In the genomic region with DNA sequence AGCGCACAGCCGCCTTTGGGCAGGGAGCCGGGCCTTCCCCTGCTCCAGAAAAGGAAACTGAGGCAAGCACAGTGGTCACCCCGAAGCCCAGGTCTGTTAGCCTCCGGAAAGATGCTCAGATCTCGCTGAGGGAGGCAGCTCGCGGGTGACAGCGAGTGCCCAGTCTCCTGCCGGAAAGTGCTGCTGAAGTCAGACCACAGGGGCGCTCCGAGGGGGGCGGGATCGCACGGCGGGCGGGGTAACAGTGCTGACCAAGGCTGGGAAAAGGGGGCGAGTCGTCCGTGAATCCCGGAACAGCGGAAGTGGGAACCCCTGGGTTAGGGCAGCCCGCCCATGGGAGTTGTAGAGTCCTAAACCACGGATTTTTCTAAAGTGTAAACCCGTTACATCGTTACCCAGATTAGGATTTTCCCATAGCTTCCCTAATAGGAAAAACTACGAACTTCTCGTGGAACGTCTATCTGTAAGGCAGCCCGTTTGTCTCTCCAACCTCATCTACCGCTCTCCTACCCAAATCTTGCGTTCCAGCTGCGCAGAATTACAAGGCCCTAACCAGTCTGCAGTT, we compare ENCODE assay signal across 8 cellular contexts. TPM values are rescaled to one million over a fixed set of nuclear protein-coding genes. Genes with fewer than 3 reads are reported as not detected.
DNase-seq lines count a peak whose midpoint lies in the region; ATAC-seq and TF ChIP-seq lines count a peak whose summit lies in the region.

No MANE protein-coding gene starts in this region.

- DNase-seq in NCI-H146 (lab: John Stamatoyannopoulos, UW) (peak; percentile 55), NCI-H146 treated with DMSO at 0.1 percent for 48 hours (lab: John Stamatoyannopoulos, UW; ENCODE audit: unreplicated experiment) (no peak), epithelial cell of prostate (ENCODE audit: low read depth, low spot score) (no peak), mucosa of descending colon (peak; percentile 58 to 80 (median 69)), testis (peak; percentile 73)
- no peak for DNase-seq in Jurkat, Clone E6-1 (ENCODE audit: low read depth, low spot score)
- DNase-seq in activated CD4-positive, alpha-beta T cell treated with anti-CD3 and anti-CD28 coated beads for 48 hours: peak; percentile 53

- intact Hi-C loops in mucosa of descending colon (cut with DNase I, micrococcal nuclease): no loop called here
- intact Hi-C loops in testis (cut with DNase I; ENCODE audit: low total_unique reads): no loop called here

- H3K4me1 ChIP-seq in mucosa of descending colon (ENCODE audit: low read depth): peaks cover 7% of the 10 kb centered on the region
- peaks cover 14% of the 10 kb centered on the region for H3K4me1 ChIP-seq in testis

- no peak for TF ChIP-seq POLR2A in testis (IDR thresholded peaks at IDR 0.05)

- ATAC-seq in GM21825 (IDR thresholded peaks at IDR 0.05; ENCODE audit: unreplicated experiment) (peak; percentile 31), mucosa of descending colon (peak; percentile 60)

- peak overlapping the region; percentile 69 for H3K4me3 ChIP-seq in Jurkat, Clone E6-1 (ENCODE audit: low read length)
- peak overlapping the region; percentile 64 for H3K4me3 ChIP-seq in mucosa of descending colon
- H3K4me3 ChIP-seq in testis: peak overlapping the region; percentile 89 to 93

- no peak for TF ChIP-seq CTCF in mucosa of descending colon (IDR thresholded peaks at IDR 0.05)
- TF ChIP-seq CTCF in testis (IDR thresholded peaks at IDR 0.05): no peak

- H3K36me3 ChIP-seq in mucosa of descending colon (ENCODE audit: low read depth) (no peaks in the 10 kb centered on the region), testis (ENCODE audit: low read depth, missing control alignments) (no peaks in the 10 kb centered on the region)

- WGBS in testis, 2 donors: 1 to 2% methylated on average over 30 to 33 of the region's 33 CpGs

- no peaks in the 10 kb centered on the region for H3K27me3 ChIP-seq in testis

- H3K27ac ChIP-seq in epithelial cell of prostate: peak overlapping the region; percentile 54
- H3K27ac ChIP-seq in testis: peak overlapping the region; percentile 88 to 93

- H3K9me3 ChIP-seq in mucosa of descending colon: no peaks in the 10 kb centered on the region
- no peaks in the 10 kb centered on the region for H3K9me3 ChIP-seq in testis

RNA-seq across cellular contexts. Expression of a gene that starts 0.5 kb away (rescaled TPM):
- polyA plus RNA-seq in Jurkat, Clone E6-1 (2012; ENCODE audit: insufficient read depth, insufficient read length): 65.6 TPM
- total RNA-seq in mucosa of descending colon (10 to 100 TPM; 36.9 to 52.0 (median 38.5) TPM), testis (10 to 100 TPM; 24.3 to 31.4 TPM)
- polyA plus RNA-seq in testis (ENCODE audit: insufficient read depth, low read depth, low replicate concordance): 27.3 TPM

RNA-seq across cellular contexts. Expression of a gene that starts 0.6 kb away (rescaled TPM):
- 45.4 TPM for polyA plus RNA-seq in Jurkat, Clone E6-1 (2012; ENCODE audit: insufficient read depth, insufficient read length)
- total RNA-seq in mucosa of descending colon (10 to 100 TPM; 21.1 to 35.0 (median 29.6) TPM), testis (10 to 100 TPM; 46.0 to 51.1 TPM)
- 20.8 TPM for polyA plus RNA-seq in testis (ENCODE audit: insufficient read depth, low read depth, low replicate concordance)

RNA-seq across cellular contexts. Expression of a gene that starts 24.9 kb away (rescaled TPM):
- polyA plus RNA-seq in Jurkat, Clone E6-1 (2012; ENCODE audit: insufficient read depth, insufficient read length): not detected
- total RNA-seq in mucosa of descending colon (not detected), testis (100 to 1,000 TPM in 1 of 2 donors, 10 to 100 TPM in 1; 39.0 to 133 TPM)
- polyA plus RNA-seq in testis (ENCODE audit: insufficient read depth, low read depth, low replicate concordance): 77.3 TPM

RNA-seq across cellular contexts. Expression of a gene that starts 26.3 kb away (rescaled TPM):
- not detected for polyA plus RNA-seq in Jurkat, Clone E6-1 (2012; ENCODE audit: insufficient read depth, insufficient read length)
- not detected for total RNA-seq in mucosa of descending colon
- total RNA-seq in testis: 100 to 1,000 TPM in 1 of 2 donors, 10 to 100 TPM in 1; 53.6 to 177 TPM
- 154 TPM for polyA plus RNA-seq in testis (ENCODE audit: insufficient read depth, low read depth, low replicate concordance)

RNA-seq across cellular contexts. Expression of a gene that starts 32.2 kb away (rescaled TPM):
- 51.9 TPM for polyA plus RNA-seq in Jurkat, Clone E6-1 (2012; ENCODE audit: insufficient read depth, insufficient read length)
- total RNA-seq in mucosa of descending colon: 10 to 100 TPM; 39.0 to 64.7 (median 59.3) TPM
- 10 to 100 TPM; 52.0 to 68.9 TPM for total RNA-seq in testis
- 83.8 TPM for polyA plus RNA-seq in testis (ENCODE audit: insufficient read depth, low read depth, low replicate concordance)

Comparison
In these comparisons a context has a peak if more than half of its experiments do, and no peak if none do; other contexts are left out.
1. DNase-seq: peak in NCI-H146 (single experiment), activated CD4-positive, alpha-beta T cell treated with anti-CD3 and anti-CD28 coated beads for 48 hours (single experiment), mucosa of descending colon (3 of 3) and testis (single experiment); none in NCI-H146 treated with DMSO at 0.1 percent for 48 hours (single experiment), Jurkat, Clone E6-1 (single experiment) and epithelial cell of prostate (single experiment).
2. RNA of a gene that starts 24.9 kb away (total RNA-seq): 39.0 to 133 TPM in testis; not detected in mucosa of descending colon; every median in the first group is over 10 times any median in the second.
3. Peak in every context shown above with its lines, with median percentiles within 50 percentile points of each other: H3K4me3 ChIP-seq.